In the genomic region with DNA sequence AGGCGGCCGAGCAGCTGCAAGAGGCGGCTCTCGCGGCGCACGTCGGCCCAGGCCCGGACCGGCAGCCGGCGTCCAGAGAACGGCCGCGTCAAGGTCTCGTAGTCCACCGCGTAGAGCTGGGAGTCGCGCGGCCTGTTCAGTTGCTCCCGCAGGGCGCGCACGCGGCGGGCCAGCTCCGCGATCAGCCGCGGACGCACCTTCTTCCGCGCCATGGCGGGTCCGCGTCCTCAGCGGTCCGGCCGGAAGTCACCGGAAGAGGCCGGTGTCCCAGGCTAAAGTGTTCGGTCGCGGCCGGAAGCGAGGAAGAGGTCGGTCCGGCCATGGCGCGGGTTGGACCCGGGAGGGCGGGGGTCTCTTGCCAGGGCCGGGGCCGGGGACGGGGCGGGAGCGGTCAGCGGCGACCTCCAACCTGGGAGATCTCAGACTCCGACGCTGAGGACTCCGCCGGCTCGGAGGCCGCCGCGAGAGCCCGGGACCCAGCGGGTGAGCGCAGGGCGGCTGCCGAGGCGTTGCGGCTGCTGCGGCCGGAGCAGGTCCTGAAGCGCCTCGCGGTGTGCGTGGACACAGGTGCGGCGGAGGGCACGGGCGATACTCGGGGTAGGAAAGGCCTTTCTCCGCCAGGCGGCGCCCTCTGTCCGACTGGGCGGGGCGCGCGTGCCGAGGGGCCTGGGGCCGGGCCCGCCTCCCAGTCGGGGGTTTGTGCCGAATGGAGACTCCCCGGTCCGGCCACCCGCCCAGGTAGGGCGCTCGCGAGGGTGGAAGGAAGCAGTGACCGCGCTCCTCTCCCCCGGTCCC, we compare ENCODE assay signal across 8 cellular contexts. TPM values are rescaled to one million over a fixed set of nuclear protein-coding genes. Genes with fewer than 3 reads are reported as not detected.
A peak's percentile ranks its signal among the peaks of the same experiment; 100 is the strongest.
DNase-seq lines count a peak whose midpoint lies in the region; ATAC-seq and TF ChIP-seq lines count a peak whose summit lies in the region.

A gene (minus strand): TSS at position 227 of the 795 bp plus-strand sequence. CDS start 15 bp downstream, at position 212.

- POLR2A ChIA-PET in AG04449 (lab: Yijun Ruan, JAX), result interaction anchor here (0.9 to 4.3 kb wide), 5 partner anchors 9 to 81 kb away, joined by 3 to 31 read pairs (median 4); a partner anchor contains a TSS
- POLR2A ChIA-PET in activated CD8-positive, alpha-beta T cell treated with anti-CD3 and anti-CD28 coated beads, Interleukin-2, amount 10 ng/mL, durations not matched to agents 7 days and 5 days (lab: Charles Lee), result interaction anchor here (1.4 to 4.7 kb wide), 3 partner anchors 10 to 95 kb away, joined by 5 to 39 read pairs (median 6); a partner anchor contains a TSS

- peak within 1 kb of the TSS; percentile 97 for H3K27ac Mint-ChIP-seq in activated CD8-positive, alpha-beta T cell treated with anti-CD3 and anti-CD28 coated beads, Interleukin-2, amount 10 ng/mL, durations not matched to agents 7 days and 5 days

- H3K9me3 Mint-ChIP-seq in activated CD8-positive, alpha-beta T cell treated with anti-CD3 and anti-CD28 coated beads, Interleukin-2, amount 10 ng/mL, durations not matched to agents 7 days and 5 days (ENCODE audit: insufficient read depth), result no peaks in the 10 kb centered on the region

- TF ChIP-seq CTCF in AG04449 (IDR thresholded peaks at IDR 0.05; ENCODE audit: insufficient read depth, low read length, missing control alignments), result peak; percentile 82

- DNase-seq in AG04449 (ENCODE audit: low read depth, low spot score) (no peak), NCI-H774 (lab: John Stamatoyannopoulos, UW) (peak; percentile 60), medulla oblongata (ENCODE audit: extremely low spot score) (peak; percentile 76)
- peak; percentile 86 for DNase-seq in activated CD8-positive, alpha-beta T cell treated with anti-CD3 and anti-CD28 coated beads, Interleukin-2, amount 10 ng/mL, durations not matched to agents 7 days and 5 days
- peak; percentile 65 for DNase-seq in effector CD8-positive, alpha-beta T cell (lab: John Stamatoyannopoulos, UW)
- DNase-seq in stimulated activated CD4-positive, alpha-beta T cell treated with anti-CD3 and anti-CD28 coated beads, TNF-alpha, amount 100 ng/mL, for 48 hours (ENCODE audit: low read depth in 3 of 3), result peak; percentile 72 to 75 (median 73)

- peak; percentile 38 for ATAC-seq in GM18870 (IDR thresholded peaks at IDR 0.05; ENCODE audit: unreplicated experiment)
- peak; percentile 37 for ATAC-seq in HG03442 (IDR thresholded peaks at IDR 0.05; ENCODE audit: unreplicated experiment)
- peak; percentile 62 for ATAC-seq in activated CD8-positive, alpha-beta T cell treated with anti-CD3 and anti-CD28 coated beads, Interleukin-2, amount 10 ng/mL, durations not matched to agents 7 days and 5 days

- no peaks in the 10 kb centered on the region for H3K27me3 Mint-ChIP-seq in activated CD8-positive, alpha-beta T cell treated with anti-CD3 and anti-CD28 coated beads, Interleukin-2, amount 10 ng/mL, durations not matched to agents 7 days and 5 days (ENCODE audit: low read depth)

- H3K4me3 Mint-ChIP-seq in activated CD8-positive, alpha-beta T cell treated with anti-CD3 and anti-CD28 coated beads, Interleukin-2, amount 10 ng/mL, durations not matched to agents 7 days and 5 days, result peak within 1 kb of the TSS; percentile 99

- H3K4me1 Mint-ChIP-seq in activated CD8-positive, alpha-beta T cell treated with anti-CD3 and anti-CD28 coated beads, Interleukin-2, amount 10 ng/mL, durations not matched to agents 7 days and 5 days (ENCODE audit: low read depth), result peaks cover 17% of the 10 kb centered on the region

- CTCF ChIA-PET in AG04449 (lab: Yijun Ruan, JAX), result interaction anchor here (0.6 to 3.0 kb wide), 8 partner anchors 9 to 67 kb away, joined by 3 to 13 read pairs (median 6); a partner anchor contains a TSS
- CTCF ChIA-PET in activated CD8-positive, alpha-beta T cell treated with anti-CD3 and anti-CD28 coated beads, Interleukin-2, amount 10 ng/mL, durations not matched to agents 7 days and 5 days (lab: Charles Lee), result interaction anchor here (0.6 to 4.8 kb wide), 8 partner anchors 9 to 382 kb away, joined by 3 to 41 read pairs (median 4); a partner anchor contains a TSS

- peak within 1 kb of the TSS; percentile 81 for H3K4me3 ChIP-seq in AG04449 (ENCODE audit: low read depth, low read length)

- H3K36me3 Mint-ChIP-seq in activated CD8-positive, alpha-beta T cell treated with anti-CD3 and anti-CD28 coated beads, Interleukin-2, amount 10 ng/mL, durations not matched to agents 7 days and 5 days (ENCODE audit: low read depth), result peaks cover 20% of the 10 kb centered on the region

RNA-seq across cellular contexts. Expression of the gene that starts here (rescaled TPM):
- 100 to 1,000 TPM; 126 to 135 TPM for total RNA-seq in activated CD8-positive, alpha-beta T cell treated with anti-CD3 and anti-CD28 coated beads, Interleukin-2, amount 10 ng/mL, durations not matched to agents 7 days and 5 days
